Comparison of ENCODE assay signal across 7 cellular contexts in the genomic region with DNA sequence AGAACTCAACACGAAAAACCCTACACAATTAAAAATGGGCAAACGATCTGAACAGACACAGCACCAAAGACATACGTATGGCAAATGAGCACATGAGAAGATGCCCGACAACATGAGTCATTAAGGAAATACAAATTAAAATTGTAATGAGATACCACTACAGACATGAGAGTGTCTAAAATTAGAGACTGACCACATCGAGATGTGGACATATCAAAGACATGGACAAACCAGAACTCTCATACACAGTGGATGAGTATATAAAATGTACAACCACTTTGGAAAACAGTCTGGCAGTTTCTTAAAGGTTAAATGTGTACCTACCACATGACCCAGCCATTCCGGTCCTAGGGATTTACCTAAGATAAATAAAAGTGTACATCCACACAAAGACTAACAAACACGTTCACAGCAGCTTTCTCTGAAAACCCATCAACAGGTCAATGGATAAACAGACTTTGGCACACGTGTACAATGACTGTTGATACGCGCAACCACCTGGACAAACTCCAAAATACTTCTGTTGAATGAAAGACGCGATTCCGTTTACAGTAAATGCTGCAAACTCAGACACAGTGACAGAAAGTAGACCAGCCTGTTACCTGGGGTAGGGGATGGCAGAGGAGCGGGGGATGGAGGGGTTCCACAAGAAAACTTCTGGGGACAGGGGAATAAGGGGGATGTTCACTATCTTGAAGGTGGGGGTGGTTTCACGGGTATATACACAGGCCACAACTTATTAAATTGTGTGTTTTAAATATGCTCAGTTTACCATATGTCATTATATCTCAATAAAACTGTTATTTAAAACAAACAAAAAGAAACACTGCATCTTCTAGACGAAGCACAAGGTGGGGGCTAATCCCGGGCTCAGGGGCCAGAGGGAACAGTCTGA. TPM values are rescaled to one million over a fixed set of nuclear protein-coding genes. Genes with fewer than 3 reads are reported as not detected.
DNase-seq lines count a peak whose midpoint lies in the region; ATAC-seq and TF ChIP-seq lines count a peak whose summit lies in the region.

No MANE protein-coding gene starts in this region.

- peaks cover 45% of the 10 kb centered on the region for H3F3A ChIP-seq in PC-9 (ENCODE audit: insufficient read depth, low read depth)

- H3K9ac ChIP-seq in endodermal cell (ENCODE audit: extremely low read depth, low read length, poor library complexity, severe bottlenecking): no peak overlapping the region

- H3K9me2 ChIP-seq in PC-9 (ENCODE audit: insufficient read depth): no peaks in the 10 kb centered on the region

- TF ChIP-seq CTCF in PC-9 (conservative IDR thresholded peaks at IDR 0.05) (no peak), endodermal cell (conservative IDR thresholded peaks at IDR 0.05) (no peak)

- WGBS in endodermal cell (ENCODE audit: insufficient coverage in 1 of 2, insufficient read length in 1 of 2), 2 experiments: 91 to 96% methylated on average over 9 to 16 of the region's 17 CpGs

- H3K27ac ChIP-seq in PC-9 (no peak overlapping the region), endodermal cell (ENCODE audit: low read depth, low read length) (no peak overlapping the region)

- CTCF ChIA-PET in PC-9 (lab: Charles Lee): interaction anchor here (1.0 to 1.5 kb wide), 2 partner anchors 12 to 44 kb away, joined by 10 to 11 read pairs; no protein-coding TSS in a partner anchor

- peaks cover 25% of the 10 kb centered on the region for H3K4me1 Mint-ChIP-seq in endodermal cell
- peaks cover 68% of the 10 kb centered on the region for H3K4me1 Mint-ChIP-seq in stimulated activated memory B cell treated with anti-CD40 and anti-IgM and Interleukin-4, amounts not matched to agents 10 μg/mL and 1 μg/mL and 100 μg/mL, for 72 hours

- H3K27me3 ChIP-seq in HAP-1 (ENCODE audit: low read depth): no peaks in the 10 kb centered on the region
- H3K27me3 ChIP-seq in PC-9 (ENCODE audit: insufficient read depth, low read depth): no peaks in the 10 kb centered on the region
- no peaks in the 10 kb centered on the region for H3K27me3 ChIP-seq in endodermal cell (ENCODE audit: control insufficient read depth, insufficient read depth, low read length, poor library complexity, severe bottlenecking)

- in situ Hi-C loops in HAP-1 (cut with MboI; ENCODE audit: low sequenced_read_pairs): no loop called here

- no TSS peak for BruUV-seq in PC-9 (replicated peaks; lab: Mats Ljungman, UMichigan)

- POLR2A ChIA-PET in PC-9 (lab: Charles Lee; ENCODE audit: unreplicated experiment): interaction anchor here (0.6 kb wide), 1 partner anchor 1704 kb away, joined by 4 read pairs; no protein-coding TSS in a partner anchor

- H3K79me2 ChIP-seq in PC-9 (ENCODE audit: low read depth): peaks cover 54% of the 10 kb centered on the region

- H3K36me3 Mint-ChIP-seq in endodermal cell (ENCODE audit: low read depth): peaks cover 13% of the 10 kb centered on the region
- H3K36me3 Mint-ChIP-seq in stimulated activated memory B cell treated with anti-CD40 and anti-IgM and Interleukin-4, amounts not matched to agents 10 μg/mL and 1 μg/mL and 100 μg/mL, for 72 hours: peaks cover 7% of the 10 kb centered on the region

- peaks cover 7% of the 10 kb centered on the region; the same call in 1 of the 2 replicates for H4K20me1 ChIP-seq in PC-9 (ENCODE audit: insufficient read depth)

- ATAC-seq in stimulated activated memory B cell treated with anti-CD40 and anti-IgM and Interleukin-4, amounts not matched to agents 10 μg/mL and 1 μg/mL and 100 μg/mL, for 72 hours: no peak
- no peak for ATAC-seq in HG03432 (IDR thresholded peaks at IDR 0.05; ENCODE audit: unreplicated experiment)

- H2AFZ ChIP-seq in PC-9: no peak overlapping the region

- DNase-seq in HAP-1 (ENCODE audit: low spot score in 2 of 2) (no peak), PC-9 (peak in 1 of 2 experiments; percentile 63), endodermal cell (no peak), posterior vena cava (ENCODE audit: low spot score) (no peak), NCI-H1436 (lab: John Stamatoyannopoulos, UW) (no peak)

- intact Hi-C loops in PC-9 (cut with micrococcal nuclease; ENCODE audit: unreplicated experiment): no loop called here
- intact Hi-C loops in posterior vena cava (cut with DNase I): no loop called here

- H3K27me3 Mint-ChIP-seq in endodermal cell (ENCODE audit: insufficient read depth): peaks cover 2% of the 10 kb centered on the region
- H3K27me3 Mint-ChIP-seq in stimulated activated memory B cell treated with anti-CD40 and anti-IgM and Interleukin-4, amounts not matched to agents 10 μg/mL and 1 μg/mL and 100 μg/mL, for 72 hours: no peaks in the 10 kb centered on the region

- peak overlapping the region; percentile 93 for H3K4me2 ChIP-seq in PC-9

- H3K36me3 ChIP-seq in HAP-1 (replicated peaks) (no peaks in the 10 kb centered on the region; the same call in 1 of the 2 replicates), PC-9 (ENCODE audit: low read depth) (no peaks in the 10 kb centered on the region), endodermal cell (ENCODE audit: control insufficient read depth, insufficient read depth, low read length) (peaks cover 6% of the 10 kb centered on the region)

- H3K27ac Mint-ChIP-seq in endodermal cell: no peak overlapping the region
- H3K27ac Mint-ChIP-seq in stimulated activated memory B cell treated with anti-CD40 and anti-IgM and Interleukin-4, amounts not matched to agents 10 μg/mL and 1 μg/mL and 100 μg/mL, for 72 hours: peak overlapping the region; percentile 96

- H3K4me3 ChIP-seq in HAP-1: peak overlapping the region; percentile 55
- no peak overlapping the region for H3K4me3 ChIP-seq in PC-9
- H3K4me3 ChIP-seq in endodermal cell (ENCODE audit: low read length): peak overlapping the region; percentile 80

- H3K4me1 ChIP-seq in HAP-1 (peaks cover 26% of the 10 kb centered on the region), PC-9 (replicated peaks; ENCODE audit: insufficient read depth) (peaks cover 47% of the 10 kb centered on the region), endodermal cell (ENCODE audit: control insufficient read depth, insufficient read depth, low read length) (peaks cover 16% of the 10 kb centered on the region)

- H3K4me3 Mint-ChIP-seq in endodermal cell: peak overlapping the region; percentile 81
- peak overlapping the region; percentile 87 for H3K4me3 Mint-ChIP-seq in stimulated activated memory B cell treated with anti-CD40 and anti-IgM and Interleukin-4, amounts not matched to agents 10 μg/mL and 1 μg/mL and 100 μg/mL, for 72 hours

- no peaks in the 10 kb centered on the region for H3K9me3 Mint-ChIP-seq in endodermal cell
- no peaks in the 10 kb centered on the region for H3K9me3 Mint-ChIP-seq in stimulated activated memory B cell treated with anti-CD40 and anti-IgM and Interleukin-4, amounts not matched to agents 10 μg/mL and 1 μg/mL and 100 μg/mL, for 72 hours

- no peaks in the 10 kb centered on the region for H3K9me3 ChIP-seq in HAP-1
- no peaks in the 10 kb centered on the region for H3K9me3 ChIP-seq in PC-9 (ENCODE audit: insufficient read depth, low read depth)
- no peaks in the 10 kb centered on the region for H3K9me3 ChIP-seq in endodermal cell (ENCODE audit: control insufficient read depth, low read length)

RNA-seq across cellular contexts. Expression of a gene that starts 2.1 kb away (rescaled TPM):
- total RNA-seq in PC-9 (2021): 118 and 125 TPM in 2 replicates
- total RNA-seq in endodermal cell: 10 to 100 TPM; 53.2 to 85.7 TPM
- polyA plus RNA-seq in endodermal cell (2013, experiment 1 of 2): 34.8 TPM
- polyA plus RNA-seq in endodermal cell (2013, experiment 2 of 2): 29.4 TPM
- 10 to 100 TPM; 24.3 to 34.1 TPM for total RNA-seq in posterior vena cava
